ENCODE assay signal across 1 cellular context in genomic region chr13:25301347-25302113, GRCh38.
TF ChIP-seq lines count a peak whose summit lies in the region.

NUP58 (plus strand) TSS chr13:25301625; CDS start chr13:25301774, 149 bp downstream.

TF ChIP-seq in HepG2, 621 proteins besides CTCF, POLR2A, EP300 and RAD21 (continues in another document):
- TF ChIP-seq THAP9 (CRISPR knock-in tag; IDR thresholded peaks at IDR 0.05; ENCODE audit: borderline replicate concordance) (peak; percentile 38; the same call in 1 of the 2 replicates), MTA3 (CRISPR knock-in tag; IDR thresholded peaks at IDR 0.05) (no peak), ZBTB46 (CRISPR knock-in tag; IDR thresholded peaks at IDR 0.05; ENCODE audit: borderline replicate concordance) (no peak), SYNCRIP (IDR thresholded peaks at IDR 0.05; ENCODE audit: insufficient read depth, low read depth, low read length) (no peak), ZBTB3 (CRISPR knock-in tag; IDR thresholded peaks at IDR 0.05; ENCODE audit: borderline replicate concordance, low read depth) (no peak), POGK (CRISPR knock-in tag; conservative IDR thresholded peaks at IDR 0.05) (peak; percentile 80), FLYWCH1 (CRISPR knock-in tag; IDR thresholded peaks at IDR 0.05) (no peak), ZNF136 (CRISPR knock-in tag; IDR thresholded peaks at IDR 0.05; ENCODE audit: low read depth) (no peak), MED1 (CRISPR knock-in tag; IDR thresholded peaks at IDR 0.05) (peak; percentile 53), MAFK (conservative IDR thresholded peaks at IDR 0.05 in 1 of 2, IDR thresholded peaks at IDR 0.05 in 1 of 2; ENCODE audit: low read length in 2 of 2) (no peak), RFX1 (IDR thresholded peaks at IDR 0.05) (no peak), PAWR (CRISPR knock-in tag; IDR thresholded peaks at IDR 0.05; ENCODE audit: borderline replicate concordance) (no peak), NCOR1 (IDR thresholded peaks at IDR 0.05; ENCODE audit: borderline replicate concordance, low read length) (no peak), ZNF143 (CRISPR knock-in tag; IDR thresholded peaks at IDR 0.05) (peak; percentile 92), MEIS1 (CRISPR knock-in tag; IDR thresholded peaks at IDR 0.05; ENCODE audit: borderline replicate concordance) (no peak), ZNF792 (CRISPR knock-in tag; IDR thresholded peaks at IDR 0.05) (no peak), HNF4G (IDR thresholded peaks at IDR 0.05; ENCODE audit: borderline replicate concordance, low read depth, low read length) (no peak), HNF4G (CRISPR knock-in tag; IDR thresholded peaks at IDR 0.05; ENCODE audit: borderline replicate concordance, low read depth) (no peak), ZNF879 (CRISPR knock-in tag; IDR thresholded peaks at IDR 0.05) (peak; percentile 92; the same call in 1 of the 2 replicates), ZNF18 (CRISPR knock-in tag; IDR thresholded peaks at IDR 0.05; ENCODE audit: insufficient replicate concordance) (no peak), ZNF556 (CRISPR knock-in tag; IDR thresholded peaks at IDR 0.05; ENCODE audit: borderline replicate concordance) (peak; percentile 56; the same call in 1 of the 2 replicates), AKAP8 (CRISPR knock-in tag; IDR thresholded peaks at IDR 0.05) (no peak), HNRNPUL1 (IDR thresholded peaks at IDR 0.05; ENCODE audit: low read depth, low read length) (0 out of 2 replicates have a peak, but pooled peaks have one; percentile 42), RBFOX2 (IDR thresholded peaks at IDR 0.05; ENCODE audit: low read depth, low read length) (peak; percentile 93), NFYB (CRISPR knock-in tag; IDR thresholded peaks at IDR 0.05) (peak; percentile 81), ZNF225 (CRISPR knock-in tag; IDR thresholded peaks at IDR 0.05) (peak; percentile 37; the same call in 1 of the 2 replicates), DR1 (CRISPR knock-in tag; IDR thresholded peaks at IDR 0.05) (0 out of 2 replicates have a peak, but pooled peaks have one; percentile 44), CHCHD3 (CRISPR knock-in tag; IDR thresholded peaks at IDR 0.05) (no peak), TGIF2 (CRISPR knock-in tag; IDR thresholded peaks at IDR 0.05) (peak; percentile 22; the same call in 1 of the 2 replicates), ZNF235 (CRISPR knock-in tag; IDR thresholded peaks at IDR 0.05; ENCODE audit: borderline replicate concordance) (no peak), PHF20 (CRISPR knock-in tag; IDR thresholded peaks at IDR 0.05) (peak; percentile 86; the same call in 1 of the 2 replicates), ZNF512 (CRISPR knock-in tag; IDR thresholded peaks at IDR 0.05) (no peak)
- TF ChIP-seq, protein P1, sequence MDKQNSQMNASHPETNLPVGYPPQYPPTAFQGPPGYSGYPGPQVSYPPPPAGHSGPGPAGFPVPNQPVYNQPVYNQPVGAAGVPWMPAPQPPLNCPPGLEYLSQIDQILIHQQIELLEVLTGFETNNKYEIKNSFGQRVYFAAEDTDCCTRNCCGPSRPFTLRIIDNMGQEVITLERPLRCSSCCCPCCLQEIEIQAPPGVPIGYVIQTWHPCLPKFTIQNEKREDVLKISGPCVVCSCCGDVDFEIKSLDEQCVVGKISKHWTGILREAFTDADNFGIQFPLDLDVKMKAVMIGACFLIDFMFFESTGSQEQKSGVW (CRISPR knock-in tag; IDR thresholded peaks at IDR 0.05; ENCODE audit: borderline replicate concordance) = no peak
- TF ChIP-seq, protein P2, sequence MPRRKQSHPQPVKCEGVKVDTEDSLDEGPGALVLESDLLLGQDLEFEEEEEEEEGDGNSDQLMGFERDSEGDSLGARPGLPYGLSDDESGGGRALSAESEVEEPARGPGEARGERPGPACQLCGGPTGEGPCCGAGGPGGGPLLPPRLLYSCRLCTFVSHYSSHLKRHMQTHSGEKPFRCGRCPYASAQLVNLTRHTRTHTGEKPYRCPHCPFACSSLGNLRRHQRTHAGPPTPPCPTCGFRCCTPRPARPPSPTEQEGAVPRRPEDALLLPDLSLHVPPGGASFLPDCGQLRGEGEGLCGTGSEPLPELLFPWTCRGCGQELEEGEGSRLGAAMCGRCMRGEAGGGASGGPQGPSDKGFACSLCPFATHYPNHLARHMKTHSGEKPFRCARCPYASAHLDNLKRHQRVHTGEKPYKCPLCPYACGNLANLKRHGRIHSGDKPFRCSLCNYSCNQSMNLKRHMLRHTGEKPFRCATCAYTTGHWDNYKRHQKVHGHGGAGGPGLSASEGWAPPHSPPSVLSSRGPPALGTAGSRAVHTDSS (CRISPR knock-in tag; conservative IDR thresholded peaks at IDR 0.05) = no peak
- TF ChIP-seq, protein P3, sequence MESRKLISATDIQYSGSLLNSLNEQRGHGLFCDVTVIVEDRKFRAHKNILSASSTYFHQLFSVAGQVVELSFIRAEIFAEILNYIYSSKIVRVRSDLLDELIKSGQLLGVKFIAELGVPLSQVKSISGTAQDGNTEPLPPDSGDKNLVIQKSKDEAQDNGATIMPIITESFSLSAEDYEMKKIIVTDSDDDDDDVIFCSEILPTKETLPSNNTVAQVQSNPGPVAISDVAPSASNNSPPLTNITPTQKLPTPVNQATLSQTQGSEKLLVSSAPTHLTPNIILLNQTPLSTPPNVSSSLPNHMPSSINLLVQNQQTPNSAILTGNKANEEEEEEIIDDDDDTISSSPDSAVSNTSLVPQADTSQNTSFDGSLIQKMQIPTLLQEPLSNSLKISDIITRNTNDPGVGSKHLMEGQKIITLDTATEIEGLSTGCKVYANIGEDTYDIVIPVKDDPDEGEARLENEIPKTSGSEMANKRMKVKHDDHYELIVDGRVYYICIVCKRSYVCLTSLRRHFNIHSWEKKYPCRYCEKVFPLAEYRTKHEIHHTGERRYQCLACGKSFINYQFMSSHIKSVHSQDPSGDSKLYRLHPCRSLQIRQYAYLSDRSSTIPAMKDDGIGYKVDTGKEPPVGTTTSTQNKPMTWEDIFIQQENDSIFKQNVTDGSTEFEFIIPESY (CRISPR knock-in tag; IDR thresholded peaks at IDR 0.05) = no peak; the same call in 1 of the 2 replicates
- TF ChIP-seq, protein P4, sequence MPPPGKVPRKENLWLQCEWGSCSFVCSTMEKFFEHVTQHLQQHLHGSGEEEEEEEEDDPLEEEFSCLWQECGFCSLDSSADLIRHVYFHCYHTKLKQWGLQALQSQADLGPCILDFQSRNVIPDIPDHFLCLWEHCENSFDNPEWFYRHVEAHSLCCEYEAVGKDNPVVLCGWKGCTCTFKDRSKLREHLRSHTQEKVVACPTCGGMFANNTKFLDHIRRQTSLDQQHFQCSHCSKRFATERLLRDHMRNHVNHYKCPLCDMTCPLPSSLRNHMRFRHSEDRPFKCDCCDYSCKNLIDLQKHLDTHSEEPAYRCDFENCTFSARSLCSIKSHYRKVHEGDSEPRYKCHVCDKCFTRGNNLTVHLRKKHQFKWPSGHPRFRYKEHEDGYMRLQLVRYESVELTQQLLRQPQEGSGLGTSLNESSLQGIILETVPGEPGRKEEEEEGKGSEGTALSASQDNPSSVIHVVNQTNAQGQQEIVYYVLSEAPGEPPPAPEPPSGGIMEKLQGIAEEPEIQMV (CRISPR knock-in tag; IDR thresholded peaks at IDR 0.05; ENCODE audit: low read depth) = peak; percentile 99
- TF ChIP-seq, protein P5, sequence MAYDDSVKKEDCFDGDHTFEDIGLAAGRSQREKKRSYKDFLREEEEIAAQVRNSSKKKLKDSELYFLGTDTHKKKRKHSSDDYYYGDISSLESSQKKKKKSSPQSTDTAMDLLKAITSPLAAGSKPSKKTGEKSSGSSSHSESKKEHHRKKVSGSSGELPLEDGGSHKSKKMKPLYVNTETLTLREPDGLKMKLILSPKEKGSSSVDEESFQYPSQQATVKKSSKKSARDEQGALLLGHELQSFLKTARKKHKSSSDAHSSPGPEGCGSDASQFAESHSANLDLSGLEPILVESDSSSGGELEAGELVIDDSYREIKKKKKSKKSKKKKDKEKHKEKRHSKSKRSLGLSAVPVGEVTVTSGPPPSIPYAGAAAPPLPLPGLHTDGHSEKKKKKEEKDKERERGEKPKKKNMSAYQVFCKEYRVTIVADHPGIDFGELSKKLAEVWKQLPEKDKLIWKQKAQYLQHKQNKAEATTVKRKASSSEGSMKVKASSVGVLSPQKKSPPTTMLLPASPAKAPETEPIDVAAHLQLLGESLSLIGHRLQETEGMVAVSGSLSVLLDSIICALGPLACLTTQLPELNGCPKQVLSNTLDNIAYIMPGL (CRISPR knock-in tag; IDR thresholded peaks at IDR 0.05; ENCODE audit: borderline replicate concordance in 1 of 2, low read depth in 1 of 2) = peak; percentile 48 to 76; a peak in 2 of 4 replicates
